9 cellular contexts compared by ENCODE assay signal in genomic region chr4:552059-552458, GRCh38. TPM values are rescaled to one million over a fixed set of nuclear protein-coding genes. Genes with fewer than 3 reads are reported as not detected.
"Had no signal": no experiment of that assay in that cellular context is flagged by ENCODE, and none has a peak within 500 bp of the region (broad histone marks: within the 10 kb centered on the region; RNA-seq: fewer than 3 reads in every experiment).

No MANE protein-coding gene starts in this region.

- FAIRE-seq: H1, H54, HTR-8/SVneo had no signal

- DNase-seq: H9, HCEC 1CT, KBM-7 had no signal

- H3K4me2 ChIP-seq: GM23338 had no signal

- ATAC-seq: GM23338 had no signal

- H3K4me3 ChIP-seq: GM23338 had no signal

- H2AFZ ChIP-seq: GM23338 had no signal

RNA-seq across cellular contexts. Expression of gene TMEM271, which starts 24.0 kb away (rescaled TPM):
- total RNA-seq: GM23338, HT-29 had no signal
- polyA plus RNA-seq: IgD-negative memory B cell had no signal
